In genomic region chr10:88110822-88111221, GRCh38 we compare ENCODE assay signal across 17 cellular contexts.
DNase-seq lines count a peak whose midpoint lies in the region; ATAC-seq, FAIRE-seq and TF ChIP-seq lines count a peak whose summit lies in the region.
"Had no signal": no experiment of that assay in that cellular context is flagged by ENCODE, and none has a peak within 500 bp of the region (broad histone marks: within the 10 kb centered on the region; RNA-seq: fewer than 3 reads in every experiment).

No MANE protein-coding gene starts in this region.

- H3K27ac Mint-ChIP-seq in astrocyte (ENCODE audit: unreplicated experiment), result no peak overlapping the region
- no peak overlapping the region for H3K27ac Mint-ChIP-seq in stimulated activated effector memory CD8-positive, alpha-beta T cell treated with anti-CD3 and anti-CD28 coated beads, Interleukin-12 subunit alpha, Interleukin-12 subunit beta, amount 100 ng/mL, for 72 hours
- H3K27ac Mint-ChIP-seq: activated CD4-positive, alpha-beta memory T cell treated with anti-CD3 and anti-CD28 coated beads for 36 hours; effector memory CD8-positive, alpha-beta T cell had no signal

- DNase-seq in astrocyte (ENCODE audit: low read depth) (no peak), germinal center (ENCODE audit: low spot score) (no peak), NCI-H146 treated with DMSO at 0.1 percent for 48 hours (lab: John Stamatoyannopoulos, UW; ENCODE audit: unreplicated experiment) (no peak)
- no peak for DNase-seq in stimulated activated effector memory CD8-positive, alpha-beta T cell treated with anti-CD3 and anti-CD28 coated beads, Interleukin-12 subunit alpha, Interleukin-12 subunit beta, amount 100 ng/mL, for 72 hours (ENCODE audit: low spot score in 2 of 2)
- no peak for DNase-seq in activated naive CD4-positive, alpha-beta T cell (lab: John Stamatoyannopoulos, UW)
- DNase-seq: activated CD4-positive, alpha-beta memory T cell treated with anti-CD3 and anti-CD28 coated beads for 36 hours; activated T-cell treated with anti-CD3 and anti-CD28 coated beads, Interleukin-2, amount 50 U/mL, for 48 hours; CD4-positive, CD25-positive, alpha-beta regulatory T cell; central memory CD4-positive, alpha-beta T cell; effector memory CD8-positive, alpha-beta T cell; naive thymus-derived CD4-positive, alpha-beta T cell; NCI-H146; OCI-M1 had no signal

- H3K9ac ChIP-seq in astrocyte (ENCODE audit: low read length), result no peak overlapping the region

- peak; percentile 35 for ATAC-seq in HG02938 (IDR thresholded peaks at IDR 0.05; ENCODE audit: unreplicated experiment)
- ATAC-seq in stimulated activated effector memory CD8-positive, alpha-beta T cell treated with anti-CD3 and anti-CD28 coated beads, Interleukin-12 subunit alpha, Interleukin-12 subunit beta, amount 100 ng/mL, for 72 hours, result peak; percentile 71
- ATAC-seq: effector memory CD8-positive, alpha-beta T cell; naive thymus-derived CD4-positive, alpha-beta T cell had no signal

- no peaks in the 10 kb centered on the region for H3K9me3 Mint-ChIP-seq in astrocyte (ENCODE audit: unreplicated experiment)
- no peaks in the 10 kb centered on the region for H3K9me3 Mint-ChIP-seq in stimulated activated effector memory CD8-positive, alpha-beta T cell treated with anti-CD3 and anti-CD28 coated beads, Interleukin-12 subunit alpha, Interleukin-12 subunit beta, amount 100 ng/mL, for 72 hours
- H3K9me3 Mint-ChIP-seq: activated CD4-positive, alpha-beta memory T cell treated with anti-CD3 and anti-CD28 coated beads for 36 hours; effector memory CD8-positive, alpha-beta T cell had no signal

- no peak for FAIRE-seq in astrocyte (lab: Jason Lieb, UNC)
- FAIRE-seq: G401.6 had no signal

- no peaks in the 10 kb centered on the region for H3K36me3 ChIP-seq in astrocyte (ENCODE audit: insufficient read depth, low read length)

- H3K27me3 Mint-ChIP-seq in astrocyte (ENCODE audit: low read depth, unreplicated experiment), result no peaks in the 10 kb centered on the region
- H3K27me3 Mint-ChIP-seq: CD4-positive, CD25-positive, alpha-beta regulatory T cell; effector memory CD8-positive, alpha-beta T cell had no signal

- no peaks in the 10 kb centered on the region for H4K20me1 ChIP-seq in astrocyte (ENCODE audit: insufficient read depth, low read length)

- H3K79me2 ChIP-seq in astrocyte (ENCODE audit: insufficient read depth, low read length), result no peaks in the 10 kb centered on the region

- TF ChIP-seq CTCF in astrocyte (IDR thresholded peaks at IDR 0.05; ENCODE audit: insufficient read depth, low read depth, low read length), result no peak

- peak overlapping the region; percentile 53 for H3K27ac ChIP-seq in astrocyte (ENCODE audit: low read depth, low read length)
- H3K27ac ChIP-seq: SK-N-MC had no signal

- H3K4me2 ChIP-seq in astrocyte (ENCODE audit: low read length), result peak overlapping the region; percentile 64

- no peak overlapping the region for H3K4me3 Mint-ChIP-seq in astrocyte (ENCODE audit: unreplicated experiment)
- no peak overlapping the region for H3K4me3 Mint-ChIP-seq in stimulated activated effector memory CD8-positive, alpha-beta T cell treated with anti-CD3 and anti-CD28 coated beads, Interleukin-12 subunit alpha, Interleukin-12 subunit beta, amount 100 ng/mL, for 72 hours
- H3K4me3 Mint-ChIP-seq: activated CD4-positive, alpha-beta memory T cell treated with anti-CD3 and anti-CD28 coated beads for 36 hours; CD4-positive, CD25-positive, alpha-beta regulatory T cell; effector memory CD8-positive, alpha-beta T cell; naive thymus-derived CD4-positive, alpha-beta T cell had no signal

- H3K4me3 ChIP-seq in GM08714 (ENCODE audit: low read length), result peak overlapping the region; percentile 37; the same call in 1 of the 2 replicates
- no peak overlapping the region for H3K4me3 ChIP-seq in astrocyte (ENCODE audit: insufficient read depth, low read depth, low read length)
- H3K4me3 ChIP-seq: SK-N-MC had no signal

- H3K27me3 ChIP-seq in astrocyte (ENCODE audit: insufficient read depth, low read length), result no peaks in the 10 kb centered on the region

- H3K36me3 Mint-ChIP-seq in astrocyte (ENCODE audit: low read depth, unreplicated experiment), result no peaks in the 10 kb centered on the region
- no peaks in the 10 kb centered on the region for H3K36me3 Mint-ChIP-seq in stimulated activated effector memory CD8-positive, alpha-beta T cell treated with anti-CD3 and anti-CD28 coated beads, Interleukin-12 subunit alpha, Interleukin-12 subunit beta, amount 100 ng/mL, for 72 hours
- H3K36me3 Mint-ChIP-seq: activated CD4-positive, alpha-beta memory T cell treated with anti-CD3 and anti-CD28 coated beads for 36 hours; CD4-positive, CD25-positive, alpha-beta regulatory T cell had no signal

- H3K4me1 ChIP-seq in astrocyte (ENCODE audit: insufficient read depth, low read length), result peaks cover 10% of the 10 kb centered on the region

- no peaks in the 10 kb centered on the region for H3K9me3 ChIP-seq in astrocyte (ENCODE audit: insufficient read depth, low read depth, low read length)

- peak overlapping the region; percentile 6 for H2AFZ ChIP-seq in astrocyte (ENCODE audit: low read depth, low read length)

- peaks cover 17% of the 10 kb centered on the region for H3K4me1 Mint-ChIP-seq in astrocyte (ENCODE audit: low read depth, unreplicated experiment)
- H3K4me1 Mint-ChIP-seq in stimulated activated effector memory CD8-positive, alpha-beta T cell treated with anti-CD3 and anti-CD28 coated beads, Interleukin-12 subunit alpha, Interleukin-12 subunit beta, amount 100 ng/mL, for 72 hours, result peaks cover 36% of the 10 kb centered on the region
